22 cellular contexts compared by ENCODE assay signal in the genomic region with DNA sequence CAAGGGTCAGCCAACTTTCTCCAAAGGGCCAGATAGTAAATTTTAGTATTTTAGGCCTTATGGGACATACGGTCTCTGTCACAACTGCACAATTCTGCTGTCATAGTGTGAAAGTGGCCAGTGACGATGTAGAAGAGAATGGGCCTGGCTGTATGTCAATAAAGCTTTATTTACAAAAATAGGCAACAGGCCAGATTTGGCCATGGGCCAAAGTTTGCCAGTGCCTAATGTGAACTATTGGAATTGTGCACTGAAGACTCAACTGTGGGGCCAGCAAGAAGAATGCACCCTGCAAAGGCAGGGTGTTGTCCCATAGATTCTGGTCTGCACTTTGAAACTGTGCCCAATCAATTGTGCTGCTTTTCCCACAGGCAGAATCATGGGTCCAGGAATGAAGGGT.
"Had no signal": no experiment of that assay in that cellular context is flagged by ENCODE, and none has a peak within 500 bp of the region (broad histone marks: within the 10 kb centered on the region; RNA-seq: fewer than 3 reads in every experiment).

No MANE protein-coding gene starts in this region.

- H3K27ac Mint-ChIP-seq: dendritic cell treated with granulocyte-macrophage colony-stimulating factor and Interleukin-4, amounts not matched to agents 40 ng/mL and 50 ng/mL, for 4 days; immature natural killer cell; natural killer cell; stimulated activated memory B cell treated with anti-CD40 and anti-IgM and Interleukin-4, amounts not matched to agents 10 μg/mL and 1 μg/mL and 100 μg/mL, for 72 hours had no signal

- H3K36me3 Mint-ChIP-seq: immature natural killer cell; natural killer cell; stimulated activated memory B cell treated with anti-CD40 and anti-IgM and Interleukin-4, amounts not matched to agents 10 μg/mL and 1 μg/mL and 100 μg/mL, for 72 hours had no signal

- DNase-seq: colonic mucosa; effector CD8-positive, alpha-beta T cell; erythroblast; hypothalamus; immature natural killer cell; left ventricle myocardium superior; lower lobe of right lung; natural killer cell; occipital lobe; ovary; psoas muscle; right cardiac atrium; sigmoid colon; spleen; stimulated activated CD4-positive, alpha-beta T cell treated with anti-CD3 and anti-CD28 coated beads, Interleukin-4, amount 100 ng/mL, for 4 hours; stimulated activated naive CD8-positive, alpha-beta T cell treated with anti-CD3 and anti-CD28 coated beads, Interleukin-15, Interleukin-2, amounts not matched to agents 100 U/mL and 50 U/mL, for 24 hours; transverse colon had no signal

- FAIRE-seq: endothelial cell of umbilical vein, frontal cortex, keratinocyte had no signal

- ATAC-seq: left ventricle myocardium superior; lower lobe of right lung; natural killer cell; psoas muscle; right cardiac atrium; stimulated activated memory B cell treated with anti-CD40 and anti-IgM and Interleukin-4, amounts not matched to agents 10 μg/mL and 1 μg/mL and 100 μg/mL, for 72 hours; stimulated activated naive CD8-positive, alpha-beta T cell treated with anti-CD3 and anti-CD28 coated beads, Interleukin-15, Interleukin-2, amounts not matched to agents 100 U/mL and 50 U/mL, for 24 hours had no signal

- H3K9me3 ChIP-seq: colonic mucosa, lower lobe of right lung, ovary, psoas muscle, sigmoid colon, spleen, transverse colon had no signal

- H3K36me3 ChIP-seq: colonic mucosa, lower lobe of right lung, ovary, sigmoid colon, spleen, transverse colon had no signal

- H3K4me1 ChIP-seq: colonic mucosa, lower lobe of right lung, psoas muscle, sigmoid colon, spleen, transverse colon had no signal

- H3K27me3 ChIP-seq: colonic mucosa, ovary, transverse colon had no signal

- H3K9me3 Mint-ChIP-seq: dendritic cell treated with granulocyte-macrophage colony-stimulating factor and Interleukin-4, amounts not matched to agents 40 ng/mL and 50 ng/mL, for 4 days; immature natural killer cell; natural killer cell; stimulated activated memory B cell treated with anti-CD40 and anti-IgM and Interleukin-4, amounts not matched to agents 10 μg/mL and 1 μg/mL and 100 μg/mL, for 72 hours had no signal

- H3K4me3 ChIP-seq: colonic mucosa, lower lobe of right lung, ovary, psoas muscle, sigmoid colon, spleen, transverse colon had no signal

- H3K27ac ChIP-seq: colonic mucosa, lower lobe of right lung, ovary, psoas muscle, sigmoid colon, spleen, transverse colon had no signal

- H3K4me1 Mint-ChIP-seq: immature natural killer cell; natural killer cell; stimulated activated memory B cell treated with anti-CD40 and anti-IgM and Interleukin-4, amounts not matched to agents 10 μg/mL and 1 μg/mL and 100 μg/mL, for 72 hours had no signal

- H3K4me3 Mint-ChIP-seq: dendritic cell treated with granulocyte-macrophage colony-stimulating factor and Interleukin-4, amounts not matched to agents 40 ng/mL and 50 ng/mL, for 4 days; immature natural killer cell; natural killer cell; stimulated activated memory B cell treated with anti-CD40 and anti-IgM and Interleukin-4, amounts not matched to agents 10 μg/mL and 1 μg/mL and 100 μg/mL, for 72 hours had no signal
